ENCODE assay signal across 8 cellular contexts in the genomic region with DNA sequence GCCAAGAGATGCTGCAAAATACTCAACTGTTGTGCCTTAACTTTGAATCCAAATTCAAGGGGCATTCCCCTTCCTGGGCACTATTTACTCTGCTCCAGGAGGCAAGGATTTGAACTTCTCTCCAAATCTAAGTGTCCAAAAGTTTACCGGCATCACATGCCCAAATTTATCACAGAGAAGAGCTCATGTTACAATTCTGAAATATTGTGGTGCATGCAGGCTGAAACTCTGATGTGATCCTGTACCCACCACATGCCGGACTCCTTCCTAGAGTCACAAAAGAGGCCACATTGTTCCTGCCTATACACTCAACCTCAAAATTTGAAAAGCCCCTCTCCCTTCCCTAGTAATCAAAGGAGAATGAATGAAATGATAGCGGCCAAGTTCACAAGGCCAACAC. TPM values are rescaled to one million over a fixed set of nuclear protein-coding genes. Genes with fewer than 3 reads are reported as not detected.
A peak's percentile ranks its signal among the peaks of the same experiment; 100 is the strongest.
DNase-seq lines count a peak whose midpoint lies in the region; ATAC-seq and TF ChIP-seq lines count a peak whose summit lies in the region.

No MANE protein-coding gene starts in this region.

- H2AFZ ChIP-seq in SK-N-SH (ENCODE audit: low read depth): no peak overlapping the region
- H2AFZ ChIP-seq in fibroblast of lung (ENCODE audit: low read length): no peak overlapping the region

- H3K36me3 ChIP-seq in SK-N-SH (replicated peaks in 1 of 2; ENCODE audit: control insufficient read depth in 1 of 2, insufficient read depth in 2 of 2, low read length in 1 of 2) (peaks cover 4 to 8% of the 10 kb centered on the region in 2 experiments), fibroblast of lung (ENCODE audit: control insufficient read depth, insufficient read depth, low read length) (no peaks in the 10 kb centered on the region), rectal smooth muscle tissue (ENCODE audit: control insufficient read depth, insufficient read depth, low read length) (no peaks in the 10 kb centered on the region)

- H4K20me1 ChIP-seq in SK-N-SH (ENCODE audit: insufficient read depth) (peaks cover 24% of the 10 kb centered on the region), fibroblast of lung (ENCODE audit: control insufficient read depth, extremely low read depth, insufficient read depth, low read length) (no peaks in the 10 kb centered on the region)

- H3K4me1 ChIP-seq in SK-N-SH (ENCODE audit: control insufficient read depth in 1 of 2, insufficient read depth in 2 of 2, low read depth in 1 of 2, low read length in 1 of 2) (peaks cover 3 to 11% of the 10 kb centered on the region in 2 experiments), fibroblast of lung (ENCODE audit: control insufficient read depth, extremely low read depth, insufficient read depth, low read length) (peaks cover 2% of the 10 kb centered on the region), rectal smooth muscle tissue (ENCODE audit: control insufficient read depth, insufficient read depth, low read length) (peaks cover 4% of the 10 kb centered on the region)

- no peak for TF ChIP-seq RAD21 in SK-N-SH (IDR thresholded peaks at IDR 0.05; ENCODE audit: low read length)

- H3K9me2 ChIP-seq in SK-N-SH: no peaks in the 10 kb centered on the region

- H3K9ac ChIP-seq in SK-N-SH (peak overlapping the region; percentile 85), fibroblast of lung (ENCODE audit: insufficient read depth, low read length) (peak overlapping the region; percentile 44), rectal smooth muscle tissue (ENCODE audit: low read length) (no peak overlapping the region)

- DNase-seq in GM12865 (ENCODE audit: low read depth) (peak; percentile 18), SK-N-SH (peak; percentile 12), fibroblast of lung (ENCODE audit: low read depth in 2 of 2) (peak in 1 of 2 donors; percentile 17), cortex of kidney (lab: John Stamatoyannopoulos, UW) (no peak)

- H3K4me3 ChIP-seq in GM12865 (ENCODE audit: low read depth, low read length): peak overlapping the region; percentile 100
- H3K4me3 ChIP-seq in SK-N-SH (ENCODE audit: low read depth in 2 of 2, low read length in 1 of 2): peak overlapping the region; percentile 95 to 97
- peak overlapping the region; percentile 79 to 98 (median 94) for H3K4me3 ChIP-seq in fibroblast of lung (replicated peaks in 1 of 4; ENCODE audit: control extremely low read depth in 1 of 4, insufficient read depth in 1 of 4, low read depth in 3 of 4, low read length in 4 of 4)
- peak overlapping the region; percentile 93 for H3K4me3 ChIP-seq in rectal smooth muscle tissue (ENCODE audit: low read length)

- ATAC-seq in GM19455 (IDR thresholded peaks at IDR 0.05; ENCODE audit: unreplicated experiment): no peak
- ATAC-seq in HG03039 (IDR thresholded peaks at IDR 0.05; ENCODE audit: unreplicated experiment): no peak
- ATAC-seq in GM18505 (IDR thresholded peaks at IDR 0.05; ENCODE audit: unreplicated experiment): no peak

- no peak for TF ChIP-seq POLR2A in GM18505 (IDR thresholded peaks at IDR 0.05; ENCODE audit: borderline replicate concordance, extremely low read depth, insufficient read depth, insufficient read length)

- H3K27ac ChIP-seq in SK-N-SH (ENCODE audit: low read depth in 2 of 2, low read length in 1 of 2) (peak overlapping the region; percentile 64 to 86; a peak in 3 of 4 replicates), fibroblast of lung (ENCODE audit: insufficient read depth, low read length) (peak overlapping the region; percentile 90), rectal smooth muscle tissue (ENCODE audit: low read depth, low read length) (peak overlapping the region; percentile 19)

- peak overlapping the region; percentile 76 for H3K4me2 ChIP-seq in SK-N-SH
- peak overlapping the region; percentile 87 for H3K4me2 ChIP-seq in fibroblast of lung (ENCODE audit: extremely low read depth, insufficient read depth, low read length)

- 20% methylated on average over 3 of the region's 3 CpGs for WGBS in SK-N-SH (ENCODE audit: low lambda C conversion rate)

- POLR2A ChIA-PET in SK-N-SH (lab: Yijun Ruan, JAX): interaction anchor here (1.5 kb wide), 1 partner anchor 32 kb away, joined by 3 read pairs; no protein-coding TSS in a partner anchor

- CTCF ChIA-PET in SK-N-SH (lab: Yijun Ruan, JAX): interaction anchor here (0.7 to 3.5 kb wide), 9 partner anchors 10 to 687 kb away, joined by 3 to 21 read pairs (median 5); no protein-coding TSS in a partner anchor

- H3F3A ChIP-seq in SK-N-SH (replicated peaks; ENCODE audit: insufficient read depth): peaks cover 17% of the 10 kb centered on the region

- H3K27me3 ChIP-seq in SK-N-SH (ENCODE audit: insufficient read depth) (no peaks in the 10 kb centered on the region), fibroblast of lung (ENCODE audit: control insufficient read depth, insufficient read depth, low read length) (no peaks in the 10 kb centered on the region), rectal smooth muscle tissue (ENCODE audit: control insufficient read depth, insufficient read depth, low read length) (no peaks in the 10 kb centered on the region)

- no peak for TF ChIP-seq CTCF in GM12865 (IDR thresholded peaks at IDR 0.05; ENCODE audit: insufficient read depth, low read depth, low read length, missing control alignments)
- no peak for TF ChIP-seq CTCF in SK-N-SH (IDR thresholded peaks at IDR 0.05)
- no peak for TF ChIP-seq CTCF in fibroblast of lung (conservative IDR thresholded peaks at IDR 0.05 in 1 of 2, IDR thresholded peaks at IDR 0.05 in 1 of 2; ENCODE audit: low read depth in 1 of 2, low read length in 2 of 2)

- H3K9me3 ChIP-seq in SK-N-SH: no peaks in the 10 kb centered on the region
- no peaks in the 10 kb centered on the region for H3K9me3 ChIP-seq in fibroblast of lung (ENCODE audit: control insufficient read depth, insufficient read depth, low read depth, low read length)

- H3K79me2 ChIP-seq in SK-N-SH (ENCODE audit: insufficient read depth) (peaks cover 53% of the 10 kb centered on the region), fibroblast of lung (ENCODE audit: control insufficient read depth, insufficient read depth, low read length) (peaks cover 38% of the 10 kb centered on the region)

- no peak for TF ChIP-seq EP300 in SK-N-SH (IDR thresholded peaks at IDR 0.05; ENCODE audit: borderline replicate concordance in 1 of 2, low read depth in 1 of 2, low read length in 1 of 2)

TF ChIP-seq in SK-N-SH, 30 proteins besides CTCF, POLR2A, EP300 and RAD21 (continues in another document):
- TF ChIP-seq JUND (IDR thresholded peaks at IDR 0.05): no peak
- TF ChIP-seq, protein P1, sequence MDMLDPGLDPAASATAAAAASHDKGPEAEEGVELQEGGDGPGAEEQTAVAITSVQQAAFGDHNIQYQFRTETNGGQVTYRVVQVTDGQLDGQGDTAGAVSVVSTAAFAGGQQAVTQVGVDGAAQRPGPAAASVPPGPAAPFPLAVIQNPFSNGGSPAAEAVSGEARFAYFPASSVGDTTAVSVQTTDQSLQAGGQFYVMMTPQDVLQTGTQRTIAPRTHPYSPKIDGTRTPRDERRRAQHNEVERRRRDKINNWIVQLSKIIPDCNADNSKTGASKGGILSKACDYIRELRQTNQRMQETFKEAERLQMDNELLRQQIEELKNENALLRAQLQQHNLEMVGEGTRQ (IDR thresholded peaks at IDR 0.05; ENCODE audit: borderline replicate concordance, low read depth, low read length): no peak
- no peak for TF ChIP-seq EZH2phosphoT487 (IDR thresholded peaks at IDR 0.05; ENCODE audit: borderline replicate concordance, low read depth)
- TF ChIP-seq RFX5 (IDR thresholded peaks at IDR 0.05; ENCODE audit: low read length): no peak
- TF ChIP-seq FOSL2 (IDR thresholded peaks at IDR 0.05; ENCODE audit: borderline replicate concordance, low read depth): no peak
- no peak for TF ChIP-seq YY1 (IDR thresholded peaks at IDR 0.05; ENCODE audit: low read depth)
- TF ChIP-seq TAF1 (IDR thresholded peaks at IDR 0.05; ENCODE audit: borderline replicate concordance, low read depth, low read length): no peak
- no peak for TF ChIP-seq CHD2 (IDR thresholded peaks at IDR 0.05; ENCODE audit: low read length, partially characterized antibody)
- TF ChIP-seq ELF1 (IDR thresholded peaks at IDR 0.05): no peak
- TF ChIP-seq MXI1 (IDR thresholded peaks at IDR 0.05; ENCODE audit: low read depth, low read length): no peak; the same call in 1 of the 2 replicates
- TF ChIP-seq TCF12 (IDR thresholded peaks at IDR 0.05): no peak
- TF ChIP-seq RCOR1 (IDR thresholded peaks at IDR 0.05; ENCODE audit: low read length): no peak
- TF ChIP-seq, protein P2, sequence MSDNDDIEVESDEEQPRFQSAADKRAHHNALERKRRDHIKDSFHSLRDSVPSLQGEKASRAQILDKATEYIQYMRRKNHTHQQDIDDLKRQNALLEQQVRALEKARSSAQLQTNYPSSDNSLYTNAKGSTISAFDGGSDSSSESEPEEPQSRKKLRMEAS (IDR thresholded peaks at IDR 0.05; ENCODE audit: low read depth): no peak

RNA-seq across cellular contexts. Expression of a gene that starts 1.3 kb away (rescaled TPM):
- 4.3 and 5.1 TPM in 2 replicates for polyA plus RNA-seq in SK-N-SH (2012; rRNA removed)
- 4.3 and 4.6 TPM in 2 replicates for polyA plus RNA-seq in SK-N-SH (2012; cell fraction: cytosol; rRNA removed)
- polyA plus RNA-seq in SK-N-SH (2012; cell fraction: nucleus; rRNA removed): 4.5 and 7.4 TPM in 2 replicates
- total RNA-seq in fibroblast of lung: 5.6 and 6.6 TPM in 2 replicates
- polyA plus RNA-seq in fibroblast of lung: 7.5 and 9.0 TPM in 2 replicates
- polyA plus RNA-seq in fibroblast of lung (2012): 4.7 and 5.0 TPM in 2 replicates
- polyA minus RNA-seq in fibroblast of lung (ENCODE audit: low replicate concordance): 6.4 and 15.6 TPM in 2 replicates

RNA-seq across cellular contexts. Expression of a gene that starts 59.1 kb away (rescaled TPM):
- polyA plus RNA-seq in SK-N-SH (2012; rRNA removed): 0.08 TPM in 2 replicates
- 0.23 and 0.28 TPM in 2 replicates for polyA plus RNA-seq in SK-N-SH (2012; cell fraction: cytosol; rRNA removed)
- polyA plus RNA-seq in SK-N-SH (2012; cell fraction: nucleus; rRNA removed): 0.11 and 0.19 TPM in 2 replicates
- 0.77 and 0.99 TPM in 2 replicates for total RNA-seq in fibroblast of lung
- polyA plus RNA-seq in fibroblast of lung: 0.08 and 0.18 TPM in 2 replicates
- polyA plus RNA-seq in fibroblast of lung (2012): 0.30 and 0.35 TPM in 2 replicates
- polyA minus RNA-seq in fibroblast of lung (ENCODE audit: low replicate concordance): 0.48 TPM in 1 of 2 replicates, not detected in the other

Comparison
In these comparisons a context has a peak if more than half of its experiments do, and no peak if none do; other contexts are left out.
1. H3K27ac ChIP-seq: peak in every context shown above with its lines; median percentile 90 in fibroblast of lung; 75 in SK-N-SH; 19 in rectal smooth muscle tissue.